Comparison of ENCODE assay signal across 1 cellular context in genomic region chr10:102757323-102757722, GRCh38.
TF ChIP-seq lines count a peak whose summit lies in the region.

No MANE protein-coding gene starts in this region.

TF ChIP-seq in K562, 482 proteins besides CTCF, POLR2A, EP300 and RAD21:
- TF ChIP-seq THAP7 (CRISPR knock-in tag; IDR thresholded peaks at IDR 0.05): no peak
- no peak for TF ChIP-seq TFAM (CRISPR knock-in tag; conservative IDR thresholded peaks at IDR 0.05)
- no peak for TF ChIP-seq HDAC3 (IDR thresholded peaks at IDR 0.05; ENCODE audit: borderline replicate concordance, partially characterized antibody)
- peak; percentile 57; the same call in 1 of the 2 replicates for TF ChIP-seq SPI1 (IDR thresholded peaks at IDR 0.05; ENCODE audit: borderline replicate concordance, low read depth, low read length)
- no peak for TF ChIP-seq NEUROD1 (IDR thresholded peaks at IDR 0.05; ENCODE audit: borderline replicate concordance, low read depth, low read length, partially characterized antibody)
